Comparison of ENCODE assay signal across 22 cellular contexts in genomic region chrX:48826876-48827653, GRCh38. TPM values are rescaled to one million over a fixed set of nuclear protein-coding genes. Genes with fewer than 3 reads are reported as not detected.
DNase-seq lines count a peak whose midpoint lies in the region; ATAC-seq, FAIRE-seq and TF ChIP-seq lines count a peak whose summit lies in the region.
"Had no signal": no experiment of that assay in that cellular context is flagged by ENCODE, and none has a peak within 500 bp of the region (broad histone marks: within the 10 kb centered on the region; RNA-seq: fewer than 3 reads in every experiment).

No MANE protein-coding gene starts in this region.

- no peaks in the 10 kb centered on the region for H3K9me1 ChIP-seq in K562 (ENCODE audit: control insufficient read depth, insufficient read depth, low read length)

- H2BK5ac ChIP-seq in H9 (ENCODE audit: insufficient read length, low read length), result no peak overlapping the region

- H3K79me2 ChIP-seq in H9 (ENCODE audit: insufficient read depth, low read length) (no peaks in the 10 kb centered on the region), K562 (ENCODE audit: control insufficient read depth, insufficient read depth, low read length) (no peaks in the 10 kb centered on the region), OCI-LY7 (ENCODE audit: insufficient read depth, low read depth, low read length) (no peaks in the 10 kb centered on the region)

- H4K5ac ChIP-seq in H9 (ENCODE audit: insufficient read length, low read depth, low read length), result no peak overlapping the region

- H3K56ac ChIP-seq in H9 (ENCODE audit: insufficient read length, low read depth, low read length), result no peak overlapping the region

- FAIRE-seq in K562 (lab: Jason Lieb, UNC), result no peak

- H3K27ac ChIP-seq in CD4-positive, alpha-beta T cell (ENCODE audit: low read depth, low read length), result no peak overlapping the region
- H3K27ac ChIP-seq in H9 (ENCODE audit: insufficient read length, low read depth, low read length) (no peak overlapping the region), K562 (ENCODE audit: extremely low read depth, low read depth, low read length) (no peak overlapping the region), OCI-LY7 (ENCODE audit: low read depth, low read length, poor library complexity, severe bottlenecking) (no peak overlapping the region)
- no peak overlapping the region for H3K27ac ChIP-seq in naive thymus-derived CD4-positive, alpha-beta T cell (ENCODE audit: low read depth, low read length)
- H3K27ac ChIP-seq: epithelial cell of prostate, neutrophil, testis had no signal

- peaks cover 4% of the 10 kb centered on the region for H3K4me1 Mint-ChIP-seq in CD4-positive, alpha-beta T cell (ENCODE audit: low read depth)
- peaks cover 0 to 6% of the 10 kb centered on the region in 2 experiments; a peak in 3 of 4 replicates for H3K4me1 Mint-ChIP-seq in H9
- peaks cover 0 to 9% (median 3%) of the 10 kb centered on the region in 7 donors for H3K4me1 Mint-ChIP-seq in naive thymus-derived CD4-positive, alpha-beta T cell

- no peak overlapping the region for H3T11ph ChIP-seq in H9 (ENCODE audit: low read length)

- in situ Hi-C loops in K562 (cut with MboI), result no loop called here

- H3K4me3 ChIP-seq in K562 (no peak overlapping the region), OCI-LY7 (ENCODE audit: low read depth, low read length, poor library complexity, severe bottlenecking) (no peak overlapping the region)
- no peak overlapping the region for H3K4me3 ChIP-seq in naive thymus-derived CD4-positive, alpha-beta T cell (ENCODE audit: low read length)
- H3K4me3 ChIP-seq: testis had no signal

- peak overlapping the region; percentile 2 for H3K4me2 ChIP-seq in H9 (ENCODE audit: insufficient read depth, insufficient read length, low read length)
- no peak overlapping the region for H3K4me2 ChIP-seq in K562 (ENCODE audit: insufficient read depth, low read length)
- H3K4me2 ChIP-seq in OCI-LY7 (ENCODE audit: low read length), result no peak overlapping the region

- no peak overlapping the region for H3K4ac ChIP-seq in H9 (ENCODE audit: low read depth, low read length)

- no peak overlapping the region for H3K14ac ChIP-seq in H9 (ENCODE audit: insufficient read depth, low read length)

- H3K23ac ChIP-seq in H9 (ENCODE audit: insufficient read length, low read depth, low read length), result no peak overlapping the region

- no peak overlapping the region for H4K91ac ChIP-seq in H9 (ENCODE audit: insufficient read length, low read depth, low read length)

- peaks cover 41% of the 10 kb centered on the region for H3K27me3 ChIP-seq in CD4-positive, alpha-beta T cell (ENCODE audit: control insufficient read depth, insufficient read depth, low read length)
- no peaks in the 10 kb centered on the region; the same call in none of the 2 replicates for H3K27me3 ChIP-seq in H9 (ENCODE audit: insufficient read depth, low read length)
- H3K27me3 ChIP-seq in K562 (ENCODE audit: control insufficient read depth in 2 of 2, insufficient read depth in 2 of 2, low read length in 2 of 2), result no peaks in the 10 kb centered on the region
- H3K27me3 ChIP-seq in naive thymus-derived CD4-positive, alpha-beta T cell (ENCODE audit: control insufficient read depth in 2 of 2, insufficient read depth in 2 of 2, low read length in 2 of 2), result no peaks in the 10 kb centered on the region
- H3K27me3 ChIP-seq: testis had no signal

- peaks cover 33% of the 10 kb centered on the region for H3K27me3 Mint-ChIP-seq in CD4-positive, alpha-beta T cell
- H3K27me3 Mint-ChIP-seq in H9 (ENCODE audit: low read depth), result peaks cover 24% of the 10 kb centered on the region
- H3K27me3 Mint-ChIP-seq in naive thymus-derived CD4-positive, alpha-beta T cell, result peaks cover 19 to 33% (median 21%) of the 10 kb centered on the region in 5 donors

- DNase-seq in CD4-positive, alpha-beta T cell, result no peak
- peak; percentile 41 for DNase-seq in H9
- DNase-seq in K562 (ENCODE audit: extremely low read depth in 1 of 4, low spot score in 3 of 4), result no peak
- no peak for DNase-seq in naive thymus-derived CD4-positive, alpha-beta T cell
- DNase-seq in NOMO-1 (lab: John Stamatoyannopoulos, UW; ENCODE audit: unreplicated experiment in 2 of 2), result no peak
- DNase-seq in DMS153 treated with DMSO at 0.1 percent for 48 hours (lab: John Stamatoyannopoulos, UW; ENCODE audit: unreplicated experiment), result no peak
- DNase-seq in OCI-LY7 (ENCODE audit: low spot score), result no peak
- DNase-seq: amniotic stem cell; dermis blood vessel endothelial cell; foreskin melanocyte; left colon; midbrain; NCI-H524 treated with DMSO at 0.1 percent for 48 hours; Right ventricle myocardium superior; stimulated activated CD4-positive, alpha-beta T cell treated with anti-CD3 and anti-CD28 coated beads, Interleukin-12 subunit alpha, Interleukin-12 subunit beta, amount 100 ng/mL, for 4 hours; stimulated activated CD8-positive, alpha-beta memory T cell treated with anti-CD3 and anti-CD28 coated beads, Interleukin-4, amount 100 ng/mL, for 48 hours; testis had no signal

- H2BK15ac ChIP-seq in H9 (ENCODE audit: low read depth, low read length), result no peak overlapping the region

- H2BK12ac ChIP-seq in H9 (ENCODE audit: insufficient read length, low read depth, low read length), result no peak overlapping the region

- WGBS in H9 (ENCODE audit: extremely low coverage, insufficient read length, low lambda C conversion rate), result no CpG with 5 or more reads among the region's 73 CpGs
- WGBS in K562 (ENCODE audit: insufficient coverage, low coverage, missing lambda C conversion rate), result 99% methylated on average over 19 of the region's 73 CpGs

- no peak for TF ChIP-seq EP300 in K562 (IDR thresholded peaks at IDR 0.05; ENCODE audit: low read length)

- H3K23me2 ChIP-seq in H9 (ENCODE audit: insufficient read length, low read depth, low read length, poor library complexity, severe bottlenecking), result no peaks in the 10 kb centered on the region

- no peak for TF ChIP-seq CTCF in CD4-positive, alpha-beta T cell (IDR thresholded peaks at IDR 0.05)
- TF ChIP-seq CTCF in H9 (conservative IDR thresholded peaks at IDR 0.05) (no peak), K562 (IDR thresholded peaks at IDR 0.05 in 2 of 3, conservative IDR thresholded peaks at IDR 0.05 in 1 of 3; ENCODE audit: insufficient read depth in 2 of 3, low read depth in 1 of 3, low read length in 3 of 3) (no peak), OCI-LY7 (conservative IDR thresholded peaks at IDR 0.05; ENCODE audit: low read length) (no peak)

- intact Hi-C loops in CD4-positive, alpha-beta T cell (cut with DNase I, micrococcal nuclease), result no loop called here
- intact Hi-C loops in K562 (cut with micrococcal nuclease), result no loop called here
- intact Hi-C loops in naive thymus-derived CD4-positive, alpha-beta T cell (cut with micrococcal nuclease), result no loop called here
- intact Hi-C loops in OCI-LY7 (cut with micrococcal nuclease; ENCODE audit: unreplicated experiment), result no loop called here

- H4K20me1 ChIP-seq in H9 (ENCODE audit: control insufficient read depth, insufficient read depth, insufficient read length) (no peaks in the 10 kb centered on the region), K562 (replicated peaks; ENCODE audit: control insufficient read depth, insufficient read depth, low read length) (no peaks in the 10 kb centered on the region), OCI-LY7 (ENCODE audit: insufficient read depth, low read length) (no peaks in the 10 kb centered on the region)

- H3K36me3 Mint-ChIP-seq in CD4-positive, alpha-beta T cell (ENCODE audit: low read depth), result peaks cover 10% of the 10 kb centered on the region
- H3K36me3 Mint-ChIP-seq in H9 (ENCODE audit: insufficient read depth in 1 of 3, low read depth in 3 of 3), result peaks cover 32 to 42% (median 39%) of the 10 kb centered on the region in 3 experiments
- H3K36me3 Mint-ChIP-seq in naive thymus-derived CD4-positive, alpha-beta T cell, result peaks cover 0 to 17% (median 3%) of the 10 kb centered on the region in 5 donors

- POLR2A ChIA-PET in CD4-positive, alpha-beta T cell (lab: Charles Lee), result no interaction called here
- POLR2A ChIA-PET in K562 (lab: Yijun Ruan, JAX) (no interaction called here), OCI-LY7 (lab: Charles Lee) (no interaction called here)
- POLR2A ChIA-PET in naive thymus-derived CD4-positive, alpha-beta T cell (lab: Charles Lee), result no interaction called here

- H3K36me3 ChIP-seq in K562 (ENCODE audit: control insufficient read depth, insufficient read depth, low read length) (peaks cover 27% of the 10 kb centered on the region; the same call in 2 of the 3 replicates), OCI-LY7 (ENCODE audit: insufficient read depth, low read length) (peaks cover 2% of the 10 kb centered on the region; the same call in 1 of the 2 replicates)
- H3K36me3 ChIP-seq in naive thymus-derived CD4-positive, alpha-beta T cell (ENCODE audit: control insufficient read depth in 2 of 3, insufficient read depth in 3 of 3, low read length in 3 of 3), result no peaks in the 10 kb centered on the region

- H3K4me1 ChIP-seq in H9 (ENCODE audit: insufficient read depth, low read length) (no peaks in the 10 kb centered on the region), K562 (replicated peaks in 1 of 2; ENCODE audit: control insufficient read depth in 2 of 2, insufficient read depth in 2 of 2, low read length in 2 of 2) (peaks cover 0 to 22% of the 10 kb centered on the region in 2 experiments; a peak in 2 of 5 replicates), OCI-LY7 (ENCODE audit: insufficient read depth, low read length, poor library complexity, severe bottlenecking) (no peaks in the 10 kb centered on the region)
- no peaks in the 10 kb centered on the region for H3K4me1 ChIP-seq in naive thymus-derived CD4-positive, alpha-beta T cell (ENCODE audit: control insufficient read depth in 2 of 2, insufficient read depth in 2 of 2, low read length in 2 of 2)
- H3K4me1 ChIP-seq: testis had no signal

- no peak overlapping the region for H2BK120ac ChIP-seq in H9 (ENCODE audit: low read depth, low read length, poor library complexity, severe bottlenecking)

- H3K9me3 ChIP-seq in CD4-positive, alpha-beta T cell (ENCODE audit: control insufficient read depth, low read length), result no peaks in the 10 kb centered on the region
- H3K9me3 ChIP-seq in H9 (ENCODE audit: control insufficient read depth, low read depth, low read length), result peaks cover 16% of the 10 kb centered on the region
- H3K9me3 ChIP-seq in K562 (replicated peaks; ENCODE audit: control insufficient read depth, insufficient read depth, low read depth, low read length), result peaks cover 2% of the 10 kb centered on the region; the same call in 1 of the 2 replicates
- H3K9me3 ChIP-seq in naive thymus-derived CD4-positive, alpha-beta T cell (ENCODE audit: control insufficient read depth in 2 of 3, low read length in 3 of 3), result no peaks in the 10 kb centered on the region
- no peaks in the 10 kb centered on the region for H3K9me3 ChIP-seq in OCI-LY7 (ENCODE audit: low read length)
- H3K9me3 ChIP-seq: neutrophil, testis had no signal

- no peaks in the 10 kb centered on the region for H3K9me3 Mint-ChIP-seq in CD4-positive, alpha-beta T cell
- H3K9me3 Mint-ChIP-seq in H9, result peaks cover 61 to 77% of the 10 kb centered on the region in 2 experiments
- H3K9me3 Mint-ChIP-seq in naive thymus-derived CD4-positive, alpha-beta T cell, result peaks cover 0 to 5% (median 0%) of the 10 kb centered on the region in 11 donors
- H3K9me3 Mint-ChIP-seq: T-helper 1 cell treated with Interleukin-12 subunit alpha and Interleukin-12 subunit beta and Interleukin-4 antibody, amounts not matched to agents 30 μg/mL and 1 μg/mL, for 36 hours had no signal

- no peak for TF ChIP-seq RAD21 in K562 (CRISPR knock-in tag; conservative IDR thresholded peaks at IDR 0.05 in 1 of 2, IDR thresholded peaks at IDR 0.05 in 1 of 2)

- no peaks in the 10 kb centered on the region for H3K9me2 ChIP-seq in OCI-LY7 (ENCODE audit: insufficient read depth, low read length)

- H3K4me3 Mint-ChIP-seq in CD4-positive, alpha-beta T cell, result peak overlapping the region; percentile 45
- peak overlapping the region in 1 of 2 experiments; percentile 46; a peak in 2 of 5 replicates for H3K4me3 Mint-ChIP-seq in H9
- peak overlapping the region in 8 of 10 donors; percentile 44 to 78 (median 54) for H3K4me3 Mint-ChIP-seq in naive thymus-derived CD4-positive, alpha-beta T cell
- H3K4me3 Mint-ChIP-seq: T-helper 1 cell treated with Interleukin-12 subunit alpha and Interleukin-12 subunit beta and Interleukin-4 antibody, amounts not matched to agents 30 μg/mL and 1 μg/mL, for 36 hours had no signal

- ATAC-seq in CD4-positive, alpha-beta T cell (ENCODE audit: poor library complexity), result no peak
- ATAC-seq in K562, result no peak
- ATAC-seq in naive thymus-derived CD4-positive, alpha-beta T cell, result no peak
- ATAC-seq: left colon had no signal

- CTCF ChIA-PET in CD4-positive, alpha-beta T cell (lab: Charles Lee), result no interaction called here
- CTCF ChIA-PET in K562 (lab: Yijun Ruan, JAX; ENCODE audit: low intra/inter-chr PET ratio), result no interaction called here
- CTCF ChIA-PET in naive thymus-derived CD4-positive, alpha-beta T cell (lab: Charles Lee), result no interaction called here
- CTCF ChIA-PET in OCI-LY7 (lab: Charles Lee; ENCODE audit: unreplicated experiment), result no interaction called here

- H2AFZ ChIP-seq in H9 (ENCODE audit: low read length), result no peak overlapping the region
- H2AFZ ChIP-seq in K562 (ENCODE audit: low read depth, low read length), result no peak overlapping the region
- no peak overlapping the region for H2AFZ ChIP-seq in OCI-LY7 (ENCODE audit: low read length)

- no peak overlapping the region for H4K8ac ChIP-seq in H9 (replicated peaks; ENCODE audit: insufficient read length, low read depth, low read length)

- TF ChIP-seq POLR2A in K562 (conservative IDR thresholded peaks at IDR 0.05), result no peak

- H3K18ac ChIP-seq in H9 (ENCODE audit: insufficient read length, low read depth, low read length), result no peak overlapping the region

- no peaks in the 10 kb centered on the region for H3K79me1 ChIP-seq in H9 (ENCODE audit: insufficient read depth, low read depth, low read length, poor library complexity, severe bottlenecking)

- H3K9ac ChIP-seq in H9 (ENCODE audit: extremely low read depth, insufficient read length, low read length) (no peak overlapping the region), K562 (ENCODE audit: insufficient read depth in 1 of 2, low read depth in 2 of 2, low read length in 2 of 2) (no peak overlapping the region)

- no peak overlapping the region for H3K27ac Mint-ChIP-seq in CD4-positive, alpha-beta T cell
- H3K27ac Mint-ChIP-seq in H9, result peak overlapping the region in 1 of 3 experiments; percentile 71; a peak in 1 of 7 replicates
- peak overlapping the region in 2 of 9 donors; percentile 32 to 67 for H3K27ac Mint-ChIP-seq in naive thymus-derived CD4-positive, alpha-beta T cell
- H3K27ac Mint-ChIP-seq: T-helper 1 cell treated with Interleukin-12 subunit alpha and Interleukin-12 subunit beta and Interleukin-4 antibody, amounts not matched to agents 30 μg/mL and 1 μg/mL, for 36 hours had no signal

- no peak overlapping the region for H2BK20ac ChIP-seq in H9 (ENCODE audit: low read depth, low read length, poor library complexity, severe bottlenecking)

- H2AK5ac ChIP-seq in H9 (ENCODE audit: insufficient read length, low read length), result no peak overlapping the region

- no TSS peak for BruUV-seq in K562 (replicated peaks; lab: Mats Ljungman, UMichigan)
- no TSS peak for BruUV-seq in OCI-LY7 (replicated peaks; lab: Mats Ljungman, UMichigan)

RNA-seq across cellular contexts. Expression of gene ERAS, which starts 0.8 kb away (rescaled TPM):
- total RNA-seq in CD4-positive, alpha-beta T cell, result not detected
- total RNA-seq in H9 (2021) (0.18 TPM in 1 of 2 replicates, not detected in the other), K562 (2014; rRNA removed) (not detected in 2 replicates), K562 (2014; rRNA removed; fragmentation: Illumina TruSeq; extraction: Trizol) (not detected in 2 replicates), K562 (2015; rRNA removed; fragmentation: Illumina TruSeq; extraction: Trizol) (not detected in 2 replicates), K562 (2021) (not detected in 2 replicates), OCI-LY7 (2022) (0.30 TPM in 1 of 2 replicates, not detected in the other)
- 0.79 and 2.3 TPM in 2 replicates for total RNA-seq in K562 (2011; cell fraction: chromatin; rRNA removed; ENCODE audit: low replicate concordance)
- 0.83 and 1.8 TPM in 2 replicates for total RNA-seq in K562 (2011; cell fraction: nucleolus; rRNA removed)
- total RNA-seq in K562 (2011; cell fraction: nucleoplasm; rRNA removed), result 0.84 and 0.95 TPM in 2 replicates
- polyA plus RNA-seq in K562 (2011; rRNA removed) (0.07 and 0.11 TPM in 2 replicates), K562 (2014; fragmentation: Illumina TruSeq; extraction: Trizol) (not detected in 2 replicates), K562 (2014; fragmentation: Nextera tagmentation; extraction: Ambion mirVana) (not detected), K562 (2014; rRNA removed) (0.12 TPM in 1 of 2 replicates, not detected in the other)
- 0.39 TPM in 1 of 2 replicates, not detected in the other for polyA plus RNA-seq in K562 (2011; cell fraction: cytosol; rRNA removed)
- 0.34 and 0.77 TPM in 2 replicates for polyA plus RNA-seq in K562 (2011; cell fraction: nucleus; rRNA removed)
- 0.42 TPM in 1 of 2 replicates, not detected in the other for polyA plus RNA-seq in K562 (2012)
- polyA minus RNA-seq in K562 (2011; rRNA and poly(A)+ RNA removed), result not detected in 2 replicates
- not detected in 2 replicates for polyA minus RNA-seq in K562 (2011; cell fraction: cytosol; rRNA and poly(A)+ RNA removed)
- polyA minus RNA-seq in K562 (2011; cell fraction: nucleus; rRNA and poly(A)+ RNA removed), result 0.33 TPM in 1 of 2 replicates, not detected in the other
- total RNA-seq in naive thymus-derived CD4-positive, alpha-beta T cell, result not detected
- polyA plus RNA-seq in naive thymus-derived CD4-positive, alpha-beta T cell, result not detected
- 0.26 and 0.60 TPM in 2 replicates for total RNA-seq in OCI-LY7 (2014; rRNA removed; shearing (Covaris generic))
- total RNA-seq: dermis blood vessel endothelial cell, HT-29, left colon, Right ventricle myocardium superior had no signal

RNA-seq across cellular contexts. Expression of gene PCSK1N, which starts 8.3 kb away (rescaled TPM):
- 1 to 10 TPM; 3.5 to 4.9 TPM for total RNA-seq in CD4-positive, alpha-beta T cell
- total RNA-seq in H9 (2021) (3.9 and 4.0 TPM in 2 replicates), K562 (2014; rRNA removed) (0.54 and 0.61 TPM in 2 replicates), K562 (2014; rRNA removed; fragmentation: Illumina TruSeq; extraction: Trizol) (not detected in 2 replicates), K562 (2015; rRNA removed; fragmentation: Illumina TruSeq; extraction: Trizol) (not detected in 2 replicates), K562 (2021) (0.36 and 0.55 TPM in 2 replicates), OCI-LY7 (2022) (not detected in 2 replicates)
- total RNA-seq in K562 (2011; cell fraction: chromatin; rRNA removed; ENCODE audit: low replicate concordance), result not detected in 2 replicates
- total RNA-seq in K562 (2011; cell fraction: nucleolus; rRNA removed), result not detected in 2 replicates
- not detected in 2 replicates for total RNA-seq in K562 (2011; cell fraction: nucleoplasm; rRNA removed)
- polyA plus RNA-seq in K562 (2011; rRNA removed) (0.16 TPM in 1 of 2 replicates, not detected in the other), K562 (2014; fragmentation: Illumina TruSeq; extraction: Trizol) (not detected in 2 replicates), K562 (2014; fragmentation: Nextera tagmentation; extraction: Ambion mirVana) (not detected), K562 (2014; rRNA removed) (0.07 and 0.85 TPM in 2 replicates)
- polyA plus RNA-seq in K562 (2011; cell fraction: cytosol; rRNA removed), result 0.04 and 0.39 TPM in 2 replicates
- 0.63 TPM in 1 of 2 replicates, not detected in the other for polyA plus RNA-seq in K562 (2011; cell fraction: nucleus; rRNA removed)
- 0.29 and 0.40 TPM in 2 replicates for polyA plus RNA-seq in K562 (2012)
- polyA minus RNA-seq in K562 (2011; rRNA and poly(A)+ RNA removed), result 1.2 TPM in 1 of 2 replicates, not detected in the other
- polyA minus RNA-seq in K562 (2011; cell fraction: cytosol; rRNA and poly(A)+ RNA removed), result not detected in 2 replicates
- polyA minus RNA-seq in K562 (2011; cell fraction: nucleus; rRNA and poly(A)+ RNA removed), result not detected in 2 replicates
- 10 to 100 TPM in 1 of 5 experiments, 1 to 10 TPM in 3, under 1 TPM in 1; 0.36 to 14.0 (median 3.5) TPM for total RNA-seq in naive thymus-derived CD4-positive, alpha-beta T cell
- polyA plus RNA-seq in naive thymus-derived CD4-positive, alpha-beta T cell, result 1 to 10 TPM; 6.0 to 7.9 TPM
- total RNA-seq in OCI-LY7 (2014; rRNA removed; shearing (Covaris generic)), result not detected in 2 replicates
- total RNA-seq: HT-29 had no signal

RNA-seq across cellular contexts. Expression of gene HDAC6, which starts 25.2 kb away (rescaled TPM):
- 10 to 100 TPM; 95.2 to 95.7 TPM for total RNA-seq in CD4-positive, alpha-beta T cell
- 52.8 and 57.9 TPM in 2 replicates for total RNA-seq in H9 (2021)
- 513 and 751 TPM in 2 replicates for total RNA-seq in K562 (2011; cell fraction: chromatin; rRNA removed; ENCODE audit: low replicate concordance)
- 276 and 285 TPM in 2 replicates for total RNA-seq in K562 (2011; cell fraction: nucleolus; rRNA removed)
- total RNA-seq in K562 (2011; cell fraction: nucleoplasm; rRNA removed), result 301 and 344 TPM in 2 replicates
- total RNA-seq in K562 (2014; rRNA removed), result 60.0 and 71.2 TPM in 2 replicates
- 59.0 and 66.5 TPM in 2 replicates for total RNA-seq in K562 (2014; rRNA removed; fragmentation: Illumina TruSeq; extraction: Trizol)
- total RNA-seq in K562 (2015; rRNA removed; fragmentation: Illumina TruSeq; extraction: Trizol), result 48.9 and 52.3 TPM in 2 replicates
- 83.1 and 91.8 TPM in 2 replicates for total RNA-seq in K562 (2021)
- 85.5 and 150 TPM in 2 replicates for polyA plus RNA-seq in K562 (2011; rRNA removed)
- 63.6 and 65.5 TPM in 2 replicates for polyA plus RNA-seq in K562 (2011; cell fraction: cytosol; rRNA removed)
- polyA plus RNA-seq in K562 (2011; cell fraction: nucleus; rRNA removed), result 776 and 956 TPM in 2 replicates
- 67.3 and 134 TPM in 2 replicates for polyA plus RNA-seq in K562 (2012)
- polyA plus RNA-seq in K562 (2014; fragmentation: Illumina TruSeq; extraction: Trizol), result 69.1 and 86.3 TPM in 2 replicates
- 10 to 100 TPM; 29.9 to 31.4 TPM for polyA plus RNA-seq in K562 (2014; fragmentation: Nextera tagmentation; extraction: Ambion mirVana)
- 86.0 and 101 TPM in 2 replicates for polyA plus RNA-seq in K562 (2014; rRNA removed)
- polyA minus RNA-seq in K562 (2011; rRNA and poly(A)+ RNA removed), result 49.8 and 78.8 TPM in 2 replicates
- 37.1 and 39.1 TPM in 2 replicates for polyA minus RNA-seq in K562 (2011; cell fraction: cytosol; rRNA and poly(A)+ RNA removed)
- 85.1 and 160 TPM in 2 replicates for polyA minus RNA-seq in K562 (2011; cell fraction: nucleus; rRNA and poly(A)+ RNA removed)
- total RNA-seq in naive thymus-derived CD4-positive, alpha-beta T cell, result 100 to 1,000 TPM in 2 of 5 experiments, 10 to 100 TPM in 3; 84.3 to 135 (median 96.1) TPM
- 10 to 100 TPM; 13.3 to 20.1 TPM for polyA plus RNA-seq in naive thymus-derived CD4-positive, alpha-beta T cell
- 62.0 and 73.6 TPM in 2 replicates for total RNA-seq in OCI-LY7 (2014; rRNA removed; shearing (Covaris generic))
- 108 and 121 TPM in 2 replicates for total RNA-seq in OCI-LY7 (2022)

RNA-seq across cellular contexts. Expression of gene GATA1, which starts 40.7 kb away (rescaled TPM):
- total RNA-seq in CD4-positive, alpha-beta T cell, result not detected
- total RNA-seq in H9 (2021) (not detected in 2 replicates), K562 (2014; rRNA removed) (205 and 244 TPM in 2 replicates), K562 (2014; rRNA removed; fragmentation: Illumina TruSeq; extraction: Trizol) (45.4 and 62.0 TPM in 2 replicates), K562 (2015; rRNA removed; fragmentation: Illumina TruSeq; extraction: Trizol) (115 and 116 TPM in 2 replicates), K562 (2021) (291 and 297 TPM in 2 replicates), OCI-LY7 (2022) (not detected in 2 replicates)
- 40.7 and 118 TPM in 2 replicates for total RNA-seq in K562 (2011; cell fraction: chromatin; rRNA removed; ENCODE audit: low replicate concordance)
- total RNA-seq in K562 (2011; cell fraction: nucleolus; rRNA removed), result 98.8 and 99.1 TPM in 2 replicates
- total RNA-seq in K562 (2011; cell fraction: nucleoplasm; rRNA removed), result 82.1 and 86.1 TPM in 2 replicates
- polyA plus RNA-seq in K562 (2011; rRNA removed) (74.3 and 167 TPM in 2 replicates), K562 (2014; fragmentation: Illumina TruSeq; extraction: Trizol) (273 and 284 TPM in 2 replicates), K562 (2014; fragmentation: Nextera tagmentation; extraction: Ambion mirVana) (10 to 100 TPM; 11.9 to 97.4 TPM), K562 (2014; rRNA removed) (206 and 246 TPM in 2 replicates)
- 184 and 365 TPM in 2 replicates for polyA plus RNA-seq in K562 (2011; cell fraction: cytosol; rRNA removed)
- 174 and 282 TPM in 2 replicates for polyA plus RNA-seq in K562 (2011; cell fraction: nucleus; rRNA removed)
- 160 and 227 TPM in 2 replicates for polyA plus RNA-seq in K562 (2012)
- polyA minus RNA-seq in K562 (2011; rRNA and poly(A)+ RNA removed), result 39.3 and 48.9 TPM in 2 replicates
- 148 and 160 TPM in 2 replicates for polyA minus RNA-seq in K562 (2011; cell fraction: cytosol; rRNA and poly(A)+ RNA removed)
- polyA minus RNA-seq in K562 (2011; cell fraction: nucleus; rRNA and poly(A)+ RNA removed), result 38.2 and 38.7 TPM in 2 replicates
- total RNA-seq in naive thymus-derived CD4-positive, alpha-beta T cell, result 1 to 10 TPM in 1 of 5 experiments, under 1 TPM in 1, not detected in 3; 0.45 to 1.2 TPM
- not detected for polyA plus RNA-seq in naive thymus-derived CD4-positive, alpha-beta T cell
- total RNA-seq in OCI-LY7 (2014; rRNA removed; shearing (Covaris generic)), result not detected in 2 replicates
- total RNA-seq: dermis blood vessel endothelial cell, HT-29, left colon, renal cortical epithelial cell had no signal
